Comparison of ENCODE assay signal across 1 cellular context in genomic region chr6:11276911-11277274, GRCh38.
TF ChIP-seq lines count a peak whose summit lies in the region.

No MANE protein-coding gene starts in this region.

TF ChIP-seq in GM23338, 12 proteins besides CTCF, POLR2A, EP300 and RAD21 (continued from another document):
- TF ChIP-seq ZNF462 (CRISPR knock-in tag; IDR thresholded peaks at IDR 0.05) = no peak
